Comparison of ENCODE assay signal across 11 cellular contexts in the genomic region with DNA sequence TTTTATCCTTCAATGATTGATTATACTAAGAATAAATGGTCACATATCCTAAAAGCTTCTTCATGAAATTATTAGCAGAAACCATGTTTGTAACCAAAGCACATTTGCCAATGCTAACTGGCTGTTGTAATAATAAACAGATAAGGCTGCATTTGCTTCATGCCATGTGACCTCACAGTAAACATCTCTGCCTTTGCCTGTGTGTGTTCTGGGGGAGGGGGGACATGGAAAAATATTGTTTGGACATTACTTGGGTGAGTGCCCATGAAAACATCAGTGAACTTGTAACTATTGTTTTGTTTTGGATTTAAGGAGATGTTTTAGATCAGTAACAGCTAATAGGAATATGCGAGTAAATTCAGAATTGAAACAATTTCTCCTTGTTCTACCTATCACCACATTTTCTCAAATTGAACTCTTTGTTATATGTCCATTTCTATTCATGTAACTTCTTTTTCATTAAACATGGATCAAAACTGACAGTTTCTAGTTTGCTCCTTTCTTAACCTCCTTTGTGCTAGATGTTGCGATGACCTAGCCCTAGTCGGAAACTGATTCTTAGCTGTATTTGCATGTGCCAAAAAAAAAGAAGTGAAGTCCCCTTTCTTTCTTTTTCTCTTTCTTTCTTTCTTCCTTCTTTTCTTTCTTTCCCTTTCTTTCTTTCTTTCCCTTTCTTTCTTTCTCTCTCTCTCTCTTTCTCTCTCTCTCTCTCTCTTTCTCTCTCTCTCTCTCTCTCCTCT. TPM values are rescaled to one million over a fixed set of nuclear protein-coding genes. Genes with fewer than 3 reads are reported as not detected.
DNase-seq lines count a peak whose midpoint lies in the region; ATAC-seq and TF ChIP-seq lines count a peak whose summit lies in the region.
"Had no signal": no experiment of that assay in that cellular context is flagged by ENCODE, and none has a peak within 500 bp of the region (broad histone marks: within the 10 kb centered on the region; RNA-seq: fewer than 3 reads in every experiment).

No MANE protein-coding gene starts in this region.

- H3K36me3 ChIP-seq in thoracic aorta (no peaks in the 10 kb centered on the region), BE2C (no peaks in the 10 kb centered on the region)
- H3K36me3 ChIP-seq: colonic mucosa had no signal

- no peak for TF ChIP-seq CTCF in VCaP (conservative IDR thresholded peaks at IDR 0.05)
- TF ChIP-seq CTCF in thoracic aorta (IDR thresholded peaks at IDR 0.05): no peak
- no peak for TF ChIP-seq CTCF in BE2C (IDR thresholded peaks at IDR 0.05; ENCODE audit: low read depth, low read length)

- H3K4me3 ChIP-seq in thoracic aorta: peak overlapping the region; percentile 58
- H3K4me3 ChIP-seq in BE2C (ENCODE audit: low read depth, low read length): no peak overlapping the region
- H3K4me3 ChIP-seq: colonic mucosa had no signal

- H3K4me1 ChIP-seq in thoracic aorta (ENCODE audit: control insufficient read depth in 1 of 2, low read depth in 2 of 2): peaks cover 8 to 30% of the 10 kb centered on the region in 2 donors
- H3K4me1 ChIP-seq in BE2C: no peaks in the 10 kb centered on the region

- H3K27ac ChIP-seq in VCaP (peak overlapping the region; percentile 98), thoracic aorta (peak overlapping the region; percentile 26 to 66)
- H3K27ac ChIP-seq: colonic mucosa had no signal

- no peaks in the 10 kb centered on the region for H3K27me3 ChIP-seq in thoracic aorta (replicated peaks; ENCODE audit: insufficient read depth)
- H3K27me3 ChIP-seq in BE2C: no peaks in the 10 kb centered on the region; the same call in 1 of the 2 replicates
- H3K27me3 ChIP-seq: colonic mucosa had no signal

- DNase-seq in NCI-H1417 (lab: John Stamatoyannopoulos, UW) (peak in 2 of 3 experiments; percentile 22 to 64), NCI-H1417 treated with DMSO at 0.1 percent for 48 hours (lab: John Stamatoyannopoulos, UW) (no peak), iris pigment epithelial cell (ENCODE audit: low read depth) (peak; percentile 93), thoracic aorta (ENCODE audit: low spot score) (no peak), D341Med (ENCODE audit: low spot score) (no peak), BE2C (no peak)
- DNase-seq: colonic mucosa, NCI-H2171 treated with DMSO at 0.1 percent for 48 hours, retina had no signal

- ATAC-seq in thoracic aorta (ENCODE audit: insufficient number of reproducible peaks, low FRiP score, low read depth) (no peak), HG03520 (IDR thresholded peaks at IDR 0.05; ENCODE audit: unreplicated experiment) (no peak)

- H3K9me3 ChIP-seq in thoracic aorta: no peaks in the 10 kb centered on the region
- H3K9me3 ChIP-seq in BE2C: no peaks in the 10 kb centered on the region
- H3K9me3 ChIP-seq: colonic mucosa had no signal

RNA-seq across cellular contexts. Expression of gene MAP3K7CL, which starts 45.1 kb away (rescaled TPM):
- 10 to 100 TPM; 20.3 to 41.2 TPM for total RNA-seq in thoracic aorta
- polyA plus RNA-seq in BE2C (2012; ENCODE audit: insufficient read depth, insufficient read length, low read depth): 0.39 TPM

Comparison
In these comparisons a context has a peak if more than half of its experiments do, and no peak if none do; other contexts are left out.
1. DNase-seq: peak in NCI-H1417 (2 of 3) and iris pigment epithelial cell (single experiment); none in NCI-H1417 treated with DMSO at 0.1 percent for 48 hours (single experiment), thoracic aorta (single experiment), D341Med (single experiment) and BE2C (single experiment).